In the genomic region with DNA sequence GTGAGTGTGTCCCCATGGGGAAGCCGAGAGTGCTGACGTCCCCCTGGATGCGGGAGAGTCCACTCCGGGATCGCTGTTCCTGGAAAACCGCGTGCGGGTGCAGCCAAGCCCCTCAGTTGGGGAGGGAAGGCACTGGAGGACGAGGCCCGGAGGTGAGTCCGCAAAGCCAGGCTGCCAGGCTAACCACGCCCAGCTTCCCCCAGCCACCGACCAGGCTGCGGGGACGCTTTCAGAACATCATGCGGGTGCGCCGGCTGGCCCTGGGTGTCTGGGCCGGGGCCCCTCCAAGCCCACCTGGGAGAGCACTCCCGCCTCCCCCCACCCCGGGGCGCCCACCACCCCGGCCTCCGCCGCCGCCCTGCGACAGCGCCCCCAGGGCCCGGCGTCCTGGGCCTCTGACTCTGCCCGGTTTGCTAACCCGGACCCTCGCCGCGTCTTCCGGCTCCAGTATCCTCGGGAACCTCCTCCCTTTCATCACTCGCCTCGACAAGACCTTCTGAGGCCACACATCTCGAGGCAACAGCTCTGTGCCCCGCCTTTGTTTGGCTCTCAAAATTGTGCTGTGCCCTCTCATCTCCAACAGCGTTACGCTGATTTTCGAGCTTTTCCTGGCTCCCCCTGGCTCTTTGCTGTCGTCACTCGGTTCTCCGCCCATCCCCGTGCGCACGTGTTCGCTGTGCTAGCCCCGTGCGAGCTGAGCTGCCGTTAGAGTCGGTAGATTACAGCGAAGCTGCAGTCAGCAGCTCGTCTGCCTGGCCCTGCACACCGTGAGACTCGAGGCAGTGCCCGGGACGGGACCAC, we compare ENCODE assay signal across 8 cellular contexts. TPM values are rescaled to one million over a fixed set of nuclear protein-coding genes. Genes with fewer than 3 reads are reported as not detected.
A peak's percentile ranks its signal among the peaks of the same experiment; 100 is the strongest.
DNase-seq lines count a peak whose midpoint lies in the region; ATAC-seq and TF ChIP-seq lines count a peak whose summit lies in the region.

No MANE protein-coding gene starts in this region.

- intact Hi-C loops in heart left ventricle (cut with DNase I): no loop called here

- WGBS in heart left ventricle, 4 donors: 6 to 11% (median 9%) methylated on average over 32 to 61 of the region's 61 CpGs

- no peaks in the 10 kb centered on the region for H3K9me3 ChIP-seq in heart left ventricle

- peaks cover 4 to 46% (median 28%) of the 10 kb centered on the region in 9 donors for H3K27me3 ChIP-seq in heart left ventricle

- H3K9me3 Mint-ChIP-seq in activated naive CD4-positive, alpha-beta T cell treated with anti-CD3 and anti-CD28 coated beads, Interleukin-2, amount 50 U/mL, for 72 hours: no peaks in the 10 kb centered on the region

- DNase-seq in NCI-H1417 (lab: John Stamatoyannopoulos, UW) (peak in 2 of 3 experiments; percentile 46 to 66), NCI-H1417 treated with DMSO at 0.1 percent for 48 hours (lab: John Stamatoyannopoulos, UW) (no peak), heart left ventricle (peak in 2 of 5 donors; percentile 48 to 58), skeletal muscle cell (ENCODE audit: low read depth) (peak; percentile 4), DMS 273 treated with DMSO at 0.1 percent for 48 hours (lab: John Stamatoyannopoulos, UW) (no peak)
- peak in 1 of 2 donors; percentile 45 for DNase-seq in activated naive CD4-positive, alpha-beta T cell treated with anti-CD3 and anti-CD28 coated beads, Interleukin-2, amount 50 U/mL, for 72 hours (ENCODE audit: low spot score in 2 of 2)

- no peak overlapping the region for H3K27ac ChIP-seq in heart left ventricle

- H3K27ac Mint-ChIP-seq in activated naive CD4-positive, alpha-beta T cell treated with anti-CD3 and anti-CD28 coated beads, Interleukin-2, amount 50 U/mL, for 72 hours: peak overlapping the region; percentile 14 to 46

- TF ChIP-seq CTCF in heart left ventricle (IDR thresholded peaks at IDR 0.05): no peak

- peaks cover 4 to 5% of the 10 kb centered on the region in 2 donors for H3K36me3 Mint-ChIP-seq in activated naive CD4-positive, alpha-beta T cell treated with anti-CD3 and anti-CD28 coated beads, Interleukin-2, amount 50 U/mL, for 72 hours

- ATAC-seq in activated naive CD4-positive, alpha-beta T cell treated with anti-CD3 and anti-CD28 coated beads, Interleukin-2, amount 50 U/mL, for 72 hours: peak; percentile 83 to 90
- ATAC-seq in heart left ventricle: peak in 3 of 4 donors; percentile 70 to 82 (median 78)
- ATAC-seq in HG03039 (IDR thresholded peaks at IDR 0.05; ENCODE audit: unreplicated experiment): no peak
- no peak for ATAC-seq in GM21447 (IDR thresholded peaks at IDR 0.05; ENCODE audit: unreplicated experiment)

- no peaks in the 10 kb centered on the region for H3K36me3 ChIP-seq in heart left ventricle

- TF ChIP-seq POLR2A in heart left ventricle (IDR thresholded peaks at IDR 0.05): no peak

- H3K4me3 ChIP-seq in heart left ventricle (peak overlapping the region in 9 of 12 donors; percentile 12 to 50 (median 39)), skeletal muscle cell (ENCODE audit: low read depth, low read length) (peak overlapping the region; percentile 39)

- H3K4me1 ChIP-seq in heart left ventricle: peaks cover 0 to 12% (median 8%) of the 10 kb centered on the region in 12 donors

RNA-seq across cellular contexts. Expression of a gene that starts 47.1 kb away (rescaled TPM):
- 10 to 100 TPM; 38.8 to 45.6 TPM for total RNA-seq in activated naive CD4-positive, alpha-beta T cell treated with anti-CD3 and anti-CD28 coated beads, Interleukin-2, amount 50 U/mL, for 72 hours
- total RNA-seq in heart left ventricle: 100 to 1,000 TPM in 3 of 9 donors, 10 to 100 TPM in 6; 58.7 to 139 (median 86.7) TPM
- 100 to 1,000 TPM; 131 to 200 TPM for polyA plus RNA-seq in heart left ventricle

Comparison
In these comparisons a context has a peak if more than half of its experiments do, and no peak if none do; other contexts are left out.
1. DNase-seq: peak in NCI-H1417 (2 of 3) and skeletal muscle cell (single experiment); none in NCI-H1417 treated with DMSO at 0.1 percent for 48 hours (single experiment) and DMS 273 treated with DMSO at 0.1 percent for 48 hours (single experiment).
2. ATAC-seq: peak in activated naive CD4-positive, alpha-beta T cell treated with anti-CD3 and anti-CD28 coated beads, Interleukin-2, amount 50 U/mL, for 72 hours (2 of 2) and heart left ventricle (3 of 4); none in HG03039 (single experiment) and GM21447 (single experiment).